ENCODE assay signal across 8 cellular contexts in the genomic region with DNA sequence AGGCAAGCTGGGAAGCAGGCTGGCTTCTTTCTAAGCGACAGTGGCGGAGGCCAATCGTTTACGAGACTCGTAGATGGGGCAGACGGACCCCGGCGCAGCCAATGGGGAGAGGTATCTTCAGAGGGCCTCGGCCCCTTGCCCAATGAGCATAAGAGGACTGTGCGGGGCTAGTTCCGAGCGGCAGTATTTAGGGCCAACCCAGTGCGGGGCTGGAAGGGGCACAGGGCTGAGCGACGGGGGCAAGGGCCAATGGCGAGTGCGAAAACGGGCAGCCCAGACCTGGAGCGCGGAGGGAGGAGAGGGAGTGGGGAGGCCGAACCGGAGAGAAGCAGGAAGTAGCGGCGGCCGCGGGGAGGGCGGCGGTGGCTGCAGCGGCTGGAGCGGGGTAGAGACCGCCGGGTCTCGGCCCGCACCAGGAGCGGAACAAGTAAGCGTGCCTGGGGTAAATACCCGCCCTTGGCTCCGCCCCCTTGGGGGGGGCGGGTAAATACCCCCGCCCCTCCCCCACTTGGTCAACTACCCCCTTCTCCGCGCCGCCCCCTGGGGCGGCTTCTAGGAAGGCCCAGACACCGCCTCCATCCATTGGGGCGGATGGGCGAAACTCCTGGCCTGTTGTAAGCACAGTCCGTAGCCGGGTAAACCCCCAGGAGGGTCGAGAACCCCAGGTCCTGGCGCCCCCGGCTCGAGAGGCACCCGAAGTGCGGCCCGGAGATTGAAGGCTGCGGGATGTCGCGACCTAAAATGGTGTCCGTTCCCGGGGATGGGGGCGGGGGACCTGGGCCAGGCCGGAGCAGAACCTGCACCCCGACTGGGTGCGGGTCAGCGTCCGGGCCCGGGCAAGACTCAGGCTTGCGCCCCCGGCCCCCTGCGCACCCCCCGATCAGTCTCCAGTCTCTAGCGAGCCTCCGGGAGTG. TPM values are rescaled to one million over a fixed set of nuclear protein-coding genes. Genes with fewer than 3 reads are reported as not detected.
DNase-seq lines count a peak whose midpoint lies in the region; ATAC-seq, FAIRE-seq and TF ChIP-seq lines count a peak whose summit lies in the region.

A gene with protein sequence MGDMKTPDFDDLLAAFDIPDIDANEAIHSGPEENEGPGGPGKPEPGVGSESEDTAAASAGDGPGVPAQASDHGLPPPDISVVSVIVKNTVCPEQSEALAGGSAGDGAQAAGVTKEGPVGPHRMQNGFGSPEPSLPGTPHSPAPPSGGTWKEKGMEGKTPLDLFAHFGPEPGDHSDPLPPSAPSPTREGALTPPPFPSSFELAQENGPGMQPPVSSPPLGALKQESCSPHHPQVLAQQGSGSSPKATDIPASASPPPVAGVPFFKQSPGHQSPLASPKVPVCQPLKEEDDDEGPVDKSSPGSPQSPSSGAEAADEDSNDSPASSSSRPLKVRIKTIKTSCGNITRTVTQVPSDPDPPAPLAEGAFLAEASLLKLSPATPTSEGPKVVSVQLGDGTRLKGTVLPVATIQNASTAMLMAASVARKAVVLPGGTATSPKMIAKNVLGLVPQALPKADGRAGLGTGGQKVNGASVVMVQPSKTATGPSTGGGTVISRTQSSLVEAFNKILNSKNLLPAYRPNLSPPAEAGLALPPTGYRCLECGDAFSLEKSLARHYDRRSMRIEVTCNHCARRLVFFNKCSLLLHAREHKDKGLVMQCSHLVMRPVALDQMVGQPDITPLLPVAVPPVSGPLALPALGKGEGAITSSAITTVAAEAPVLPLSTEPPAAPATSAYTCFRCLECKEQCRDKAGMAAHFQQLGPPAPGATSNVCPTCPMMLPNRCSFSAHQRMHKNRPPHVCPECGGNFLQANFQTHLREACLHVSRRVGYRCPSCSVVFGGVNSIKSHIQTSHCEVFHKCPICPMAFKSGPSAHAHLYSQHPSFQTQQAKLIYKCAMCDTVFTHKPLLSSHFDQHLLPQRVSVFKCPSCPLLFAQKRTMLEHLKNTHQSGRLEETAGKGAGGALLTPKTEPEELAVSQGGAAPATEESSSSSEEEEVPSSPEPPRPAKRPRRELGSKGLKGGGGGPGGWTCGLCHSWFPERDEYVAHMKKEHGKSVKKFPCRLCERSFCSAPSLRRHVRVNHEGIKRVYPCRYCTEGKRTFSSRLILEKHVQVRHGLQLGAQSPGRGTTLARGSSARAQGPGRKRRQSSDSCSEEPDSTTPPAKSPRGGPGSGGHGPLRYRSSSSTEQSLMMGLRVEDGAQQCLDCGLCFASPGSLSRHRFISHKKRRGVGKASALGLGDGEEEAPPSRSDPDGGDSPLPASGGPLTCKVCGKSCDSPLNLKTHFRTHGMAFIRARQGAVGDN (plus strand): TSS at position 331 of the 914 bp plus-strand sequence. CDS start 3,993 bp downstream, outside the sequence.

- H3K27ac ChIP-seq in astrocyte (ENCODE audit: low read depth, low read length), result peak within 1 kb of the TSS; percentile 99
- peak within 1 kb of the TSS; percentile 86 for H3K27ac ChIP-seq in right cardiac atrium (ENCODE audit: low read length)
- H3K27ac ChIP-seq in uterus, result peak within 1 kb of the TSS; percentile 97 to 100

- H3K4me3 Mint-ChIP-seq in astrocyte (ENCODE audit: unreplicated experiment), result peak within 1 kb of the TSS; percentile 93

- DNase-seq in NCI-H2029 (lab: John Stamatoyannopoulos, UW) (peak; percentile 100), T-helper 22 cell (ENCODE audit: low read depth) (peak; percentile 99), astrocyte (ENCODE audit: low read depth) (peak; percentile 100), right cardiac atrium (peak; percentile 100), pulmonary artery endothelial cell (ENCODE audit: low read depth, low spot score) (peak; percentile 100), uterus (peak; percentile 100)

- peak within 1 kb of the TSS; percentile 99 for H2AFZ ChIP-seq in astrocyte (ENCODE audit: low read depth, low read length)

- H3K9me3 Mint-ChIP-seq in astrocyte (ENCODE audit: unreplicated experiment), result no peaks in the 10 kb centered on the region

- H3K9me3 ChIP-seq in astrocyte (ENCODE audit: insufficient read depth, low read depth, low read length), result no peaks in the 10 kb centered on the region
- no peaks in the 10 kb centered on the region for H3K9me3 ChIP-seq in right cardiac atrium (ENCODE audit: control insufficient read depth, low read length)
- H3K9me3 ChIP-seq in uterus, result no peaks in the 10 kb centered on the region

- peak; percentile 59 for FAIRE-seq in astrocyte (lab: Jason Lieb, UNC)

- no peaks in the 10 kb centered on the region for H3K27me3 Mint-ChIP-seq in astrocyte (ENCODE audit: low read depth, unreplicated experiment)

- H3K27me3 ChIP-seq in astrocyte (ENCODE audit: insufficient read depth, low read length) (no peaks in the 10 kb centered on the region), right cardiac atrium (ENCODE audit: control insufficient read depth, insufficient read depth) (no peaks in the 10 kb centered on the region), uterus (no peaks in the 10 kb centered on the region)

- peaks cover 36% of the 10 kb centered on the region for H4K20me1 ChIP-seq in astrocyte (ENCODE audit: insufficient read depth, low read length)

- TF ChIP-seq CTCF in astrocyte (IDR thresholded peaks at IDR 0.05; ENCODE audit: insufficient read depth, low read depth, low read length) (no peak), uterus (IDR thresholded peaks at IDR 0.05) (peak in 2 of 4 experiments; percentile 8 to 22)

- H3K4me3 ChIP-seq in astrocyte (ENCODE audit: insufficient read depth, low read depth, low read length) (peak within 1 kb of the TSS; percentile 94), right cardiac atrium (ENCODE audit: low read length) (peak within 1 kb of the TSS; percentile 70), uterus (peak within 1 kb of the TSS; percentile 64 to 71)

- peaks cover 33% of the 10 kb centered on the region for H3K79me2 ChIP-seq in astrocyte (ENCODE audit: insufficient read depth, low read length)

- under 1% methylated on average over 74 of the region's 74 CpGs for WGBS in right cardiac atrium

- peak within 1 kb of the TSS; percentile 96 for H3K9ac ChIP-seq in astrocyte (ENCODE audit: low read length)

- peak within 1 kb of the TSS; percentile 99 for H3K27ac Mint-ChIP-seq in astrocyte (ENCODE audit: unreplicated experiment)

- peaks cover 9% of the 10 kb centered on the region for H3K4me1 ChIP-seq in astrocyte (ENCODE audit: insufficient read depth, low read length)
- H3K4me1 ChIP-seq in right cardiac atrium (ENCODE audit: control insufficient read depth, insufficient read depth, low read length), result no peaks in the 10 kb centered on the region
- peaks cover 0 to 15% of the 10 kb centered on the region in 2 donors for H3K4me1 ChIP-seq in uterus

- intact Hi-C loops in right cardiac atrium (cut with DNase I) (no loop called here), uterus (cut with DNase I; ENCODE audit: low total_unique reads) (no loop called here)

- H3K36me3 Mint-ChIP-seq in astrocyte (ENCODE audit: low read depth, unreplicated experiment), result peaks cover 19% of the 10 kb centered on the region

- TF ChIP-seq POLR2A in GM18505 (IDR thresholded peaks at IDR 0.05; ENCODE audit: borderline replicate concordance, extremely low read depth, insufficient read depth, insufficient read length) (peak; percentile 61), uterus (IDR thresholded peaks at IDR 0.05) (peak; percentile 43 to 72)

- H3K4me2 ChIP-seq in astrocyte (ENCODE audit: low read length), result peak within 1 kb of the TSS; percentile 91

- peaks cover 7% of the 10 kb centered on the region for H3K36me3 ChIP-seq in astrocyte (ENCODE audit: insufficient read depth, low read length)
- no peaks in the 10 kb centered on the region for H3K36me3 ChIP-seq in uterus

- peaks cover 9% of the 10 kb centered on the region for H3K4me1 Mint-ChIP-seq in astrocyte (ENCODE audit: low read depth, unreplicated experiment)

- peak; percentile 80 for ATAC-seq in GM18505 (IDR thresholded peaks at IDR 0.05; ENCODE audit: unreplicated experiment)
- ATAC-seq in HG02973 (IDR thresholded peaks at IDR 0.05; ENCODE audit: unreplicated experiment), result peak; percentile 76
- peak; percentile 94 to 96 for ATAC-seq in right cardiac atrium

RNA-seq across cellular contexts. Expression of the gene that starts here (rescaled TPM):
- total RNA-seq in astrocyte (15.4 and 19.1 TPM in 2 replicates), right cardiac atrium (10 to 100 TPM; 12.4 to 15.0 (median 13.2) TPM), pulmonary artery endothelial cell (6.2 and 6.9 TPM in 2 replicates), uterus (10 to 100 TPM in 2 of 4 donors, 1 to 10 TPM in 2; 6.4 to 31.9 (median 10.9) TPM)
- 8.6 TPM for polyA plus RNA-seq in right cardiac atrium

Comparison
In these comparisons a context has a peak if more than half of its experiments do, and no peak if none do; other contexts are left out.
1. Peak in every context shown above with its lines: DNase-seq, ATAC-seq, H3K4me3 ChIP-seq and H3K27ac ChIP-seq.